1 cellular context compared by ENCODE assay signal in the genomic region with DNA sequence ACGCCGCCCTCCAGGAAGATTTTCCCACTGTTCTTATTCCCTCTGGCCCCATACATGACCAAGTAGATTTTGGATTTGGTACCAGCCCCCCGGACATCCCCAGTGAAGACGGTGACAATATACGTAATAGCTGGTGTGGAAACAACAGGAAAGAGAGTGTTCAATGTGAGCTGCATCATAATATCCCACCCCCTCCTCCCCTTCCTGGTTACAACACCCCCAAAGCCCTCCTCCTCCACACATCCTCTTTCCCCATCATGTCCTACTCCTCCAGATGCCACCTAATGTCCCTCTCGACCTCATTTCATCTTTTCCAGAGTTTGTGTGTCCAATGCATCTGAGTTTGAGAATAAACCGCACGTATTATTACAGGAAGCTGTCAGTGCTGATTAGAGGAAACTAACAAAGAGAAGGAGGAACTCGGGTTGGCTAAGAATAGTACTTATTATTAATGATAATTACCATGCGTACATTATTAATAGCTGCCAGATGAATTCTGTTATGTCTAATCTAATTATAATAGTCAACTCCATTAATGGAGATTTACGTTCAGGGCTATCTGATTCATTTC.
TF ChIP-seq lines count a peak whose summit lies in the region.

No MANE protein-coding gene starts in this region.

TF ChIP-seq in SK-N-SH treated with all-trans-retinoic acid at 6 μM for 48 hours, 23 proteins besides CTCF, POLR2A, EP300 and RAD21 (continued from another document):
- TF ChIP-seq TCF4 (CRISPR knock-in tag; IDR thresholded peaks at IDR 0.05; ENCODE audit: borderline replicate concordance), result peak; percentile 58; the same call in 1 of the 2 replicates
